Comparison of ENCODE assay signal across 2 cellular contexts in the genomic region with DNA sequence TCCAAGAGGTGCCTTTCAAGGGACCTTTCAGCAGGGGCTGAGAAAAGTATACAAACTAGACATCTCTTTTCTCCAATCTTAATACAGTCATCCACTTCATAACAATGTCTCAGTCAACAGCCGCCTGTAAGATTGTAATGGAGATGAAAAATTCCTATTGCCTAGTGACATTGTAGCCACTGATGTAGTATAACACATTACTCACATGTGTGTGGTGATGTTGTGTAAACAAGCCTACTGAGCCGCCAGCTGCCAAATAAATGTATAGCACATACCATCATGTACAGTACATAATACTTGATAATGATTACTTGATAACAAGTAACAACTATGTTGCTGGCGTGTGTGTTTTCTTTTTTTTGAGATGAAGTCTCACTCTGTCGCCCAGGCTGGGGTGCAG.
TF ChIP-seq lines count a peak whose summit lies in the region.

No MANE protein-coding gene starts in this region.

TF ChIP-seq in GM12878, 131 proteins besides CTCF, POLR2A, EP300 and RAD21:
- TF ChIP-seq ZBTB11 (CRISPR knock-in tag; IDR thresholded peaks at IDR 0.05) (no peak), EED (IDR thresholded peaks at IDR 0.05; ENCODE audit: low read depth) (no peak), ATF3 (IDR thresholded peaks at IDR 0.05; ENCODE audit: borderline replicate concordance, extremely low read depth, low read depth, low read length) (no peak), RBBP5 (conservative IDR thresholded peaks at IDR 0.05) (no peak), KLF5 (IDR thresholded peaks at IDR 0.05; ENCODE audit: partially characterized antibody) (no peak), NR2C2 (IDR thresholded peaks at IDR 0.05; ENCODE audit: borderline replicate concordance, control insufficient read depth, insufficient read length, low read depth) (no peak), FOXK2 (IDR thresholded peaks at IDR 0.05) (no peak), SREBF1 (IDR thresholded peaks at IDR 0.05; ENCODE audit: low read length) (no peak), MTA2 (IDR thresholded peaks at IDR 0.05; ENCODE audit: low read depth) (no peak), DPF2 (IDR thresholded peaks at IDR 0.05) (no peak)
- TF ChIP-seq, protein P1, sequence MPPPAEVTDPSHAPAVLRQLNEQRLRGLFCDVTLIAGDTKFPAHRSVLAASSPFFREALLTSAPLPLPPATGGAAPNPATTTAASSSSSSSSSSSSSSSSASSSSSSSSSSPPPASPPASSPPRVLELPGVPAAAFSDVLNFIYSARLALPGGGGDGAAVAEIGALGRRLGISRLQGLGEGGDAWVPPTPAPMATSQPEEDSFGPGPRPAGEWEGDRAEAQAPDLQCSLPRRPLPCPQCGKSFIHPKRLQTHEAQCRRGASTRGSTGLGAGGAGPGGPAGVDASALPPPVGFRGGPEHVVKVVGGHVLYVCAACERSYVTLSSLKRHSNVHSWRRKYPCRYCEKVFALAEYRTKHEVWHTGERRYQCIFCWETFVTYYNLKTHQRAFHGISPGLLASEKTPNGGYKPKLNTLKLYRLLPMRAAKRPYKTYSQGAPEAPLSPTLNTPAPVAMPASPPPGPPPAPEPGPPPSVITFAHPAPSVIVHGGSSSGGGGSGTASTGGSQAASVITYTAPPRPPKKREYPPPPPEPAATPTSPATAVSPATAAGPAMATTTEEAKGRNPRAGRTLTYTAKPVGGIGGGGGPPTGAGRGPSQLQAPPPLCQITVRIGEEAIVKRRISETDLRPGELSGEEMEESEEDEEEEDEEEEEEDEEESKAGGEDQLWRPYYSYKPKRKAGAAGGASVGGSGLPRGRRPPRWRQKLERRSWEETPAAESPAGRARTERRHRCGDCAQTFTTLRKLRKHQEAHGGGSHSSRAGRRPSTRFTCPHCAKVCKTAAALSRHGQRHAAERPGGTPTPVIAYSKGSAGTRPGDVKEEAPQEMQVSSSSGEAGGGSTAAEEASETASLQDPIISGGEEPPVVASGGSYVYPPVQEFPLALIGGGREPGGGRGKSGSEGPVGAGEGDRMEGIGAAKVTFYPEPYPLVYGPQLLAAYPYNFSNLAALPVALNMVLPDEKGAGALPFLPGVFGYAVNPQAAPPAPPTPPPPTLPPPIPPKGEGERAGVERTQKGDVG (CRISPR knock-in tag; IDR thresholded peaks at IDR 0.05) = no peak
- TF ChIP-seq, protein P2, sequence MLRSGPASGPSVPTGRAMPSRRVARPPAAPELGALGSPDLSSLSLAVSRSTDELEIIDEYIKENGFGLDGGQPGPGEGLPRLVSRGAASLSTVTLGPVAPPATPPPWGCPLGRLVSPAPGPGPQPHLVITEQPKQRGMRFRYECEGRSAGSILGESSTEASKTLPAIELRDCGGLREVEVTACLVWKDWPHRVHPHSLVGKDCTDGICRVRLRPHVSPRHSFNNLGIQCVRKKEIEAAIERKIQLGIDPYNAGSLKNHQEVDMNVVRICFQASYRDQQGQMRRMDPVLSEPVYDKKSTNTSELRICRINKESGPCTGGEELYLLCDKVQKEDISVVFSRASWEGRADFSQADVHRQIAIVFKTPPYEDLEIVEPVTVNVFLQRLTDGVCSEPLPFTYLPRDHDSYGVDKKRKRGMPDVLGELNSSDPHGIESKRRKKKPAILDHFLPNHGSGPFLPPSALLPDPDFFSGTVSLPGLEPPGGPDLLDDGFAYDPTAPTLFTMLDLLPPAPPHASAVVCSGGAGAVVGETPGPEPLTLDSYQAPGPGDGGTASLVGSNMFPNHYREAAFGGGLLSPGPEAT (IDR thresholded peaks at IDR 0.05; ENCODE audit: low read depth) = no peak

TF ChIP-seq in HEK293T, 16 proteins besides CTCF, POLR2A, EP300 and RAD21:
- TF ChIP-seq FOXM1 (IDR thresholded peaks at IDR 0.05; ENCODE audit: borderline replicate concordance) (no peak), ELF4 (IDR thresholded peaks at IDR 0.05) (no peak), TARDBP (IDR thresholded peaks at IDR 0.05) (no peak)
- TF ChIP-seq, protein P3, sequence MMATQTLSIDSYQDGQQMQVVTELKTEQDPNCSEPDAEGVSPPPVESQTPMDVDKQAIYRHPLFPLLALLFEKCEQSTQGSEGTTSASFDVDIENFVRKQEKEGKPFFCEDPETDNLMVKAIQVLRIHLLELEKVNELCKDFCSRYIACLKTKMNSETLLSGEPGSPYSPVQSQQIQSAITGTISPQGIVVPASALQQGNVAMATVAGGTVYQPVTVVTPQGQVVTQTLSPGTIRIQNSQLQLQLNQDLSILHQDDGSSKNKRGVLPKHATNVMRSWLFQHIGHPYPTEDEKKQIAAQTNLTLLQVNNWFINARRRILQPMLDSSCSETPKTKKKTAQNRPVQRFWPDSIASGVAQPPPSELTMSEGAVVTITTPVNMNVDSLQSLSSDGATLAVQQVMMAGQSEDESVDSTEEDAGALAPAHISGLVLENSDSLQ (IDR thresholded peaks at IDR 0.05) = no peak
